In genomic region chr7:6579446-6579845, GRCh38 we compare ENCODE assay signal across 1 cellular context.
TF ChIP-seq lines count a peak whose summit lies in the region.

No MANE protein-coding gene starts in this region.

TF ChIP-seq in GM23338, 12 proteins besides CTCF, POLR2A, EP300 and RAD21 (continued from another document):
- TF ChIP-seq REST (IDR thresholded peaks at IDR 0.05; ENCODE audit: unreplicated experiment) (no peak), STAT1 (IDR thresholded peaks at IDR 0.05; ENCODE audit: unreplicated experiment) (no peak), JUNB (IDR thresholded peaks at IDR 0.05; ENCODE audit: unreplicated experiment) (no peak), CREB1 (CRISPR knock-in tag; IDR thresholded peaks at IDR 0.05; ENCODE audit: low read depth) (no peak), ZNF114 (CRISPR knock-in tag; IDR thresholded peaks at IDR 0.05) (no peak), EZH2phosphoT487 (IDR thresholded peaks at IDR 0.05; ENCODE audit: unreplicated experiment) (no peak)
